Comparison of ENCODE assay signal across 25 cellular contexts in the genomic region with DNA sequence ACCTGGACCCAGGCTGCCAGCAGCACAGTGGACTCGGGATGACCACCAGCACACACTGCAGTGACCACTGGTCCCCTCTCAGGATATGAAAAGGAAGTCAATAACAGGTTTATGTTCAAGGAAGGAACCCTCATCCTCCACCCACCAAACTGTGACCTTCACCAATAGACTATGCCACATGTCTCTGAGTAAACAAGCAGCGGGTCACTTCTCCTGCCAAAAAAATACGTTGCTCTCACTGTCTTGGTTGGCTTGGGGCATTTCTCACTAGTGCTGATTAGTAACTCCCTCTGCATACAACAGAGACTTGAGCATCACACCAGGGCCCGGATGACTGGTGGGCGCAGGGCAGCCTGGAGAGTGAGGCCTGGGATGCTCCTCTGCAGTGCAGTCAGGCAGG.
"Had no signal": no experiment of that assay in that cellular context is flagged by ENCODE, and none has a peak within 500 bp of the region (broad histone marks: within the 10 kb centered on the region; RNA-seq: fewer than 3 reads in every experiment).

No MANE protein-coding gene starts in this region.

- H3K9me3 ChIP-seq: esophagus muscularis mucosa, thoracic aorta, transverse colon, upper lobe of right lung, vagina had no signal

- H3K4me2 ChIP-seq: neural progenitor cell, smooth muscle cell had no signal

- H3K27me3 ChIP-seq: esophagus muscularis mucosa, foreskin keratinocyte, neural progenitor cell, transverse colon, upper lobe of right lung, vagina had no signal

- ATAC-seq: foreskin keratinocyte; naive thymus-derived CD4-positive, alpha-beta T cell; sciatic nerve; stimulated activated memory B cell treated with anti-CD40 and anti-IgM and Interleukin-4, amounts not matched to agents 10 μg/mL and 1 μg/mL and 100 μg/mL, for 72 hours; upper lobe of right lung had no signal

- H3K9ac ChIP-seq: neural progenitor cell, parathyroid adenoma had no signal

- H3K27ac ChIP-seq: coronary artery, esophagus muscularis mucosa, foreskin keratinocyte, neural progenitor cell, parathyroid adenoma, thoracic aorta, transverse colon, upper lobe of right lung, vagina had no signal

- DNase-seq: dermis blood vessel endothelial cell; effector memory CD4-positive, alpha-beta T cell; foreskin keratinocyte; glutamatergic neuron; hypothalamus; immature natural killer cell; mesenchymal stem cell; midbrain; naive thymus-derived CD4-positive, alpha-beta T cell; stimulated activated CD4-positive, alpha-beta T cell treated with anti-CD3 and anti-CD28 coated beads, Interleukin-12 subunit alpha, Interleukin-12 subunit beta, amount 100 ng/mL, for 4 hours; stimulated activated CD4-positive, alpha-beta T cell treated with anti-CD3 and anti-CD28 coated beads, Interleukin-1b, Interleukin-23, amount 100 ng/mL, for 48 hours; stimulated activated CD4-positive, alpha-beta T cell treated with anti-CD3 and anti-CD28 coated beads, Interleukin-4, amount 100 ng/mL, for 24 hours; transverse colon; upper lobe of right lung had no signal

- FAIRE-seq: endothelial cell of umbilical vein, keratinocyte had no signal

- H3K79me2 ChIP-seq: parathyroid adenoma had no signal

- H3K4me1 ChIP-seq: esophagus muscularis mucosa, foreskin keratinocyte, neural progenitor cell, parathyroid adenoma, transverse colon, upper lobe of right lung, vagina had no signal

- H3K4me3 ChIP-seq: coronary artery, esophagus muscularis mucosa, neural progenitor cell, smooth muscle cell, thoracic aorta, transverse colon, upper lobe of right lung, vagina had no signal

- H2AFZ ChIP-seq: neural progenitor cell, parathyroid adenoma had no signal
